9 cellular contexts compared by ENCODE assay signal in genomic region chr12:106986135-106986534, GRCh38. TPM values are rescaled to one million over a fixed set of nuclear protein-coding genes. Genes with fewer than 3 reads are reported as not detected.
DNase-seq lines count a peak whose midpoint lies in the region; ATAC-seq and TF ChIP-seq lines count a peak whose summit lies in the region.
"Had no signal": no experiment of that assay in that cellular context is flagged by ENCODE, and none has a peak within 500 bp of the region (broad histone marks: within the 10 kb centered on the region; RNA-seq: fewer than 3 reads in every experiment).

No MANE protein-coding gene starts in this region.

- ATAC-seq in thoracic aorta (ENCODE audit: insufficient number of reproducible peaks, low FRiP score, low read depth) (no peak), left lobe of liver (no peak)
- no peak for ATAC-seq in activated CD4-positive, CD25-positive, alpha-beta regulatory T cell treated with anti-CD3 and anti-CD28 coated beads, Interleukin-2, amount 50 U/mL, for 24 hours

- H3K9me3 ChIP-seq in adipocyte (ENCODE audit: control insufficient read depth, low read length) (no peaks in the 10 kb centered on the region), thoracic aorta (no peaks in the 10 kb centered on the region)

- H3K4me1 ChIP-seq in adipocyte (ENCODE audit: control insufficient read depth, insufficient read depth, low read length): peaks cover 47% of the 10 kb centered on the region
- H3K4me1 ChIP-seq in thoracic aorta (ENCODE audit: control insufficient read depth in 1 of 2, low read depth in 2 of 2): peaks cover 6 to 43% of the 10 kb centered on the region in 2 donors

- H3K27me3 ChIP-seq in adipocyte (replicated peaks; ENCODE audit: control insufficient read depth, insufficient read depth, low read length) (no peaks in the 10 kb centered on the region), layer of hippocampus (ENCODE audit: control insufficient read depth, insufficient read depth, low read length) (no peaks in the 10 kb centered on the region), thoracic aorta (replicated peaks; ENCODE audit: insufficient read depth) (no peaks in the 10 kb centered on the region)

- H3K36me3 ChIP-seq in adipocyte (ENCODE audit: control insufficient read depth, insufficient read depth, low read length, severe bottlenecking) (peaks cover 16% of the 10 kb centered on the region), thoracic aorta (no peaks in the 10 kb centered on the region)

- H3K27ac ChIP-seq in layer of hippocampus (ENCODE audit: low read depth, low read length) (peak overlapping the region; percentile 83), thoracic aorta (peak overlapping the region; percentile 80 to 83)
- H3K27ac ChIP-seq: HL-60 had no signal

- H3K27ac Mint-ChIP-seq in activated CD4-positive, alpha-beta T cell treated with anti-CD3 and anti-CD28 coated beads, Interleukin-2, amount 10 ng/mL, durations not matched to agents 7 days and 5 days: peak overlapping the region; percentile 85

- H3K36me3 Mint-ChIP-seq in activated CD4-positive, alpha-beta T cell treated with anti-CD3 and anti-CD28 coated beads, Interleukin-2, amount 10 ng/mL, durations not matched to agents 7 days and 5 days (ENCODE audit: low read depth): peaks cover 23% of the 10 kb centered on the region

- H3K9me3 Mint-ChIP-seq in activated CD4-positive, alpha-beta T cell treated with anti-CD3 and anti-CD28 coated beads, Interleukin-2, amount 10 ng/mL, durations not matched to agents 7 days and 5 days: peaks cover 5% of the 10 kb centered on the region

- peak overlapping the region; percentile 93 for H3K4me3 ChIP-seq in adipocyte (ENCODE audit: low read length)
- H3K4me3 ChIP-seq in thoracic aorta: peak overlapping the region; percentile 74

- TF ChIP-seq CTCF in thoracic aorta (IDR thresholded peaks at IDR 0.05): no peak

- POLR2A ChIA-PET in activated CD4-positive, alpha-beta T cell treated with anti-CD3 and anti-CD28 coated beads, Interleukin-2, amount 10 ng/mL, durations not matched to agents 7 days and 5 days (lab: Charles Lee): no interaction called here

- H3K27me3 Mint-ChIP-seq in activated CD4-positive, alpha-beta T cell treated with anti-CD3 and anti-CD28 coated beads, Interleukin-2, amount 10 ng/mL, durations not matched to agents 7 days and 5 days: no peaks in the 10 kb centered on the region

- H3K4me1 Mint-ChIP-seq in activated CD4-positive, alpha-beta T cell treated with anti-CD3 and anti-CD28 coated beads, Interleukin-2, amount 10 ng/mL, durations not matched to agents 7 days and 5 days: peaks cover 39% of the 10 kb centered on the region

- H3K9ac ChIP-seq in adipocyte (ENCODE audit: low read length): peak overlapping the region; percentile 95

- peak overlapping the region; percentile 92 for H3K4me3 Mint-ChIP-seq in activated CD4-positive, alpha-beta T cell treated with anti-CD3 and anti-CD28 coated beads, Interleukin-2, amount 10 ng/mL, durations not matched to agents 7 days and 5 days

- CTCF ChIA-PET in activated CD4-positive, alpha-beta T cell treated with anti-CD3 and anti-CD28 coated beads, Interleukin-2, amount 10 ng/mL, durations not matched to agents 7 days and 5 days (lab: Charles Lee): interaction anchor here (1.0 kb wide), 2 partner anchors 20 to 72 kb away, joined by 3 read pairs; no protein-coding TSS in a partner anchor

- no peak for DNase-seq in activated CD4-positive, alpha-beta T cell treated with anti-CD3 and anti-CD28 coated beads, Interleukin-2, amount 10 ng/mL, durations not matched to agents 7 days and 5 days
- no peak for DNase-seq in activated CD4-positive, alpha-beta T cell treated with anti-CD3 and anti-CD28 coated beads for 4 hours
- DNase-seq in adipocyte (ENCODE audit: low read depth) (no peak), thoracic aorta (ENCODE audit: low spot score) (no peak), dedifferentiated amniotic fluid mesenchymal stem cell (ENCODE audit: extremely low spot score) (no peak), left lobe of liver (ENCODE audit: low spot score) (no peak)

RNA-seq across cellular contexts. Expression of gene MTERF2, which starts 0.8 kb away (rescaled TPM):
- 1 to 10 TPM; 6.8 to 7.7 TPM for total RNA-seq in activated CD4-positive, alpha-beta T cell treated with anti-CD3 and anti-CD28 coated beads, Interleukin-2, amount 10 ng/mL, durations not matched to agents 7 days and 5 days
- total RNA-seq in thoracic aorta (10 to 100 TPM in 1 of 2 donors, 1 to 10 TPM in 1; 5.8 to 11.1 TPM), left lobe of liver (10.6 TPM)

RNA-seq across cellular contexts. Expression of gene TMEM263, which starts 30.4 kb away (rescaled TPM):
- 10 to 100 TPM; 32.6 to 33.2 TPM for total RNA-seq in activated CD4-positive, alpha-beta T cell treated with anti-CD3 and anti-CD28 coated beads, Interleukin-2, amount 10 ng/mL, durations not matched to agents 7 days and 5 days
- total RNA-seq in thoracic aorta (10 to 100 TPM; 32.2 to 57.8 TPM), left lobe of liver (23.2 TPM)
